Comparison of ENCODE assay signal across 10 cellular contexts in genomic region chr7:6481445-6481844, GRCh38. TPM values are rescaled to one million over a fixed set of nuclear protein-coding genes. Genes with fewer than 3 reads are reported as not detected.
DNase-seq lines count a peak whose midpoint lies in the region; ATAC-seq and TF ChIP-seq lines count a peak whose summit lies in the region.
"Had no signal": no experiment of that assay in that cellular context is flagged by ENCODE, and none has a peak within 500 bp of the region (broad histone marks: within the 10 kb centered on the region; RNA-seq: fewer than 3 reads in every experiment).

No MANE protein-coding gene starts in this region.

- 89% methylated on average over 6 of the region's 6 CpGs for WGBS in smooth muscle cell (ENCODE audit: low lambda C conversion rate)

- H3K27ac Mint-ChIP-seq in activated CD4-positive, alpha-beta T cell treated with anti-CD3 and anti-CD28 coated beads, Interleukin-2, amount 10 ng/mL, durations not matched to agents 7 days and 5 days, result peak overlapping the region; percentile 46

- TF ChIP-seq CTCF in SU-DHL-6 (IDR thresholded peaks at IDR 0.05; ENCODE audit: insufficient read depth, low read length, poor library complexity, severe bottlenecking) (no peak), fibroblast of mammary gland (conservative IDR thresholded peaks at IDR 0.05; ENCODE audit: control insufficient read depth, insufficient read depth, low read depth, low read length) (no peak), smooth muscle cell (IDR thresholded peaks at IDR 0.05; ENCODE audit: borderline replicate concordance, insufficient read depth, poor library complexity, severe bottlenecking) (no peak)

- no peak for ATAC-seq in HG03159 (IDR thresholded peaks at IDR 0.05; ENCODE audit: unreplicated experiment)
- ATAC-seq: HCT116 had no signal

- peaks cover 18% of the 10 kb centered on the region for H3K36me3 Mint-ChIP-seq in activated CD4-positive, alpha-beta T cell treated with anti-CD3 and anti-CD28 coated beads, Interleukin-2, amount 10 ng/mL, durations not matched to agents 7 days and 5 days (ENCODE audit: low read depth)

- no peak overlapping the region for H2AFZ ChIP-seq in SU-DHL-6 (ENCODE audit: low read depth, low read length, severe bottlenecking)
- H2AFZ ChIP-seq in smooth muscle cell (ENCODE audit: low read depth), result no peak overlapping the region

- no peaks in the 10 kb centered on the region for H3F3A ChIP-seq in SU-DHL-6 (ENCODE audit: insufficient read depth)
- H3F3A ChIP-seq in smooth muscle cell (ENCODE audit: low read depth), result peaks cover 4% of the 10 kb centered on the region

- peaks cover 10% of the 10 kb centered on the region for H3K4me1 ChIP-seq in smooth muscle cell (ENCODE audit: low read depth)

- H3K27ac ChIP-seq in SU-DHL-6 (ENCODE audit: low read depth, low read length) (no peak overlapping the region), smooth muscle cell (ENCODE audit: low read depth) (peak overlapping the region; percentile 46)

- peak overlapping the region; percentile 36 for H3K4me3 Mint-ChIP-seq in activated CD4-positive, alpha-beta T cell treated with anti-CD3 and anti-CD28 coated beads, Interleukin-2, amount 10 ng/mL, durations not matched to agents 7 days and 5 days

- CTCF ChIA-PET in activated CD4-positive, alpha-beta T cell treated with anti-CD3 and anti-CD28 coated beads, Interleukin-2, amount 10 ng/mL, durations not matched to agents 7 days and 5 days (lab: Charles Lee), result no interaction called here

- no peak for DNase-seq in activated CD4-positive, alpha-beta T cell treated with anti-CD3 and anti-CD28 coated beads, Interleukin-2, amount 10 ng/mL, durations not matched to agents 7 days and 5 days
- DNase-seq in activated CD4-positive, alpha-beta T cell treated with anti-CD3 and anti-CD28 coated beads, Interleukin-2, amount 50 U/mL, for 1 hour, result no peak
- no peak for DNase-seq in fibroblast of mammary gland (ENCODE audit: low read depth)
- DNase-seq in smooth muscle cell (lab: John Stamatoyannopoulos, UW; ENCODE audit: unreplicated experiment), result no peak
- no peak for DNase-seq in stimulated activated CD4-positive, alpha-beta T cell treated with anti-CD3 and anti-CD28 coated beads, Interleukin-4, amount 100 ng/mL, for 4 hours
- no peak for DNase-seq in COR-L47 (lab: John Stamatoyannopoulos, UW)
- DNase-seq: activated CD4-positive, alpha-beta T cell treated with anti-CD3 and anti-CD28 coated beads for 48 hours had no signal

- H3K4me2 ChIP-seq in SU-DHL-6 (ENCODE audit: low read depth, low read length, poor library complexity, severe bottlenecking), result peak overlapping the region; percentile 9
- peak overlapping the region; percentile 99 for H3K4me2 ChIP-seq in smooth muscle cell

- no peaks in the 10 kb centered on the region for H3K27me3 ChIP-seq in SU-DHL-6 (ENCODE audit: low read length)
- no peaks in the 10 kb centered on the region for H3K27me3 ChIP-seq in smooth muscle cell (ENCODE audit: low read depth)

- peaks cover 67% of the 10 kb centered on the region for H3K4me1 Mint-ChIP-seq in activated CD4-positive, alpha-beta T cell treated with anti-CD3 and anti-CD28 coated beads, Interleukin-2, amount 10 ng/mL, durations not matched to agents 7 days and 5 days

- POLR2A ChIA-PET in activated CD4-positive, alpha-beta T cell treated with anti-CD3 and anti-CD28 coated beads, Interleukin-2, amount 10 ng/mL, durations not matched to agents 7 days and 5 days (lab: Charles Lee), result no interaction called here

- no peaks in the 10 kb centered on the region for H3K9me2 ChIP-seq in SU-DHL-6 (replicated peaks; ENCODE audit: insufficient read depth, low read length)

- H4K20me1 ChIP-seq in SU-DHL-6 (ENCODE audit: low read depth, low read length) (peaks cover 18% of the 10 kb centered on the region; the same call in 1 of the 2 replicates), smooth muscle cell (ENCODE audit: low read depth) (peaks cover 68% of the 10 kb centered on the region)

- H3K36me3 ChIP-seq in SU-DHL-6 (ENCODE audit: low read length) (peaks cover 6% of the 10 kb centered on the region; the same call in 1 of the 2 replicates), smooth muscle cell (ENCODE audit: low read depth) (no peaks in the 10 kb centered on the region)

- H3K9ac ChIP-seq in SU-DHL-6 (ENCODE audit: low read length) (no peak overlapping the region), smooth muscle cell (ENCODE audit: low read depth) (peak overlapping the region; percentile 29)

- H3K4me3 ChIP-seq in SU-DHL-6 (ENCODE audit: insufficient read depth, low read length, poor library complexity, severe bottlenecking) (no peak overlapping the region), fibroblast of mammary gland (ENCODE audit: control insufficient read depth, low read depth, low read length) (peak overlapping the region; percentile 44), smooth muscle cell (peak overlapping the region; percentile 99)

- H3K79me2 ChIP-seq in SU-DHL-6 (ENCODE audit: insufficient read depth, low read length) (peaks cover 74% of the 10 kb centered on the region), smooth muscle cell (ENCODE audit: low read depth) (peaks cover 82% of the 10 kb centered on the region)

- no peaks in the 10 kb centered on the region for H3K9me3 Mint-ChIP-seq in activated CD4-positive, alpha-beta T cell treated with anti-CD3 and anti-CD28 coated beads, Interleukin-2, amount 10 ng/mL, durations not matched to agents 7 days and 5 days

- H3K27me3 Mint-ChIP-seq in activated CD4-positive, alpha-beta T cell treated with anti-CD3 and anti-CD28 coated beads, Interleukin-2, amount 10 ng/mL, durations not matched to agents 7 days and 5 days, result no peaks in the 10 kb centered on the region

- no peaks in the 10 kb centered on the region for H3K9me3 ChIP-seq in SU-DHL-6 (ENCODE audit: insufficient read depth, low read length)
- H3K9me3 ChIP-seq in smooth muscle cell (replicated peaks; ENCODE audit: low read depth), result no peaks in the 10 kb centered on the region

RNA-seq across cellular contexts. Expression of gene KDELR2, which starts 2.5 kb away (rescaled TPM):
- 10 to 100 TPM; 61.1 to 63.5 TPM for total RNA-seq in activated CD4-positive, alpha-beta T cell treated with anti-CD3 and anti-CD28 coated beads, Interleukin-2, amount 10 ng/mL, durations not matched to agents 7 days and 5 days
- total RNA-seq in smooth muscle cell, result 407 and 420 TPM in 2 replicates
- 624 and 689 TPM in 2 replicates for polyA plus RNA-seq in smooth muscle cell

RNA-seq across cellular contexts. Expression of gene DAGLB, which starts 33.7 kb away (rescaled TPM):
- 10 to 100 TPM; 18.3 to 22.4 TPM for total RNA-seq in activated CD4-positive, alpha-beta T cell treated with anti-CD3 and anti-CD28 coated beads, Interleukin-2, amount 10 ng/mL, durations not matched to agents 7 days and 5 days
- total RNA-seq in smooth muscle cell, result 11.1 and 21.3 TPM in 2 replicates
- 14.1 and 17.1 TPM in 2 replicates for polyA plus RNA-seq in smooth muscle cell
